ENCODE assay signal across 27 cellular contexts in the genomic region with DNA sequence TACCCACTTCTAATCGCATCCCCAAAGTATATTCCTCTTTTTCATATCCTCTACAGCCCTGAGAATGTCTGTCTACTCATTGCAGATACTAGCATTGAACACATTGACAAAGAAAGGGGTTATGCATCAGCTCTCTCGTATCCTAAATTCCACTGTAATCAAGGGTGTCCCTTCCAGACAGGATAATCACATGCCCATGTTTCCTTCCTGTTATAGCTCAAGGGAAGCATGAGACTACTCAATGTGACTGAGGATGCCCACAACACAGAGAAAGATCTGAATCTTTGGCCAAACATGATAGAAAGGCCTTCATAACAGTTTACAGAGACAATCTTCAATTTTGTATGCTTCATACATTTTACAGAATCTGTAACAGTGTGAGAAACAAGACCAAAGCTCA.
"Had no signal": no experiment of that assay in that cellular context is flagged by ENCODE, and none has a peak within 500 bp of the region (broad histone marks: within the 10 kb centered on the region; RNA-seq: fewer than 3 reads in every experiment).

No MANE protein-coding gene starts in this region.

- DNase-seq: activated CD4-positive, alpha-beta memory T cell treated with anti-CD3 and anti-CD28 coated beads for 36 hours; activated CD4-positive, alpha-beta T cell treated with anti-CD3 and anti-CD28 coated beads for 36 hours; activated CD4-positive, alpha-beta T cell treated with anti-CD3 and anti-CD28 coated beads, Interleukin-2, amount 10 ng/mL, durations not matched to agents 24 days and 14 days; activated CD4-positive, CD25-positive, alpha-beta regulatory T cell; activated CD4-positive, CD25-positive, alpha-beta regulatory T cell treated with anti-CD3 and anti-CD28 coated beads, Interleukin-2, amount 50 U/mL, for 72 hours; activated CD8-positive, alpha-beta memory T cell treated with anti-CD3 and anti-CD28 coated beads, Interleukin-2, amount 10 ng/mL, durations not matched to agents 7 days and 5 days; activated CD8-positive, alpha-beta memory T cell treated with anti-CD3 and anti-CD28 coated beads, Interleukin-2, amount 50 U/mL, for 4 hours; activated CD8-positive, alpha-beta T cell treated with anti-CD3 and anti-CD28 coated beads, Interleukin-2, amount 10 ng/mL, durations not matched to agents 7 days and 5 days; activated effector memory CD4-positive, alpha-beta T cell treated with anti-CD3 and anti-CD28 coated beads, Interleukin-2, amount 50 U/mL, for 16 hours; activated naive CD4-positive, alpha-beta T cell treated with anti-CD3 and anti-CD28 coated beads for 36 hours; activated naive CD8-positive, alpha-beta T cell treated with anti-CD3 and anti-CD28 coated beads for 36 hours; activated naive CD8-positive, alpha-beta T cell treated with anti-CD3 and anti-CD28 coated beads, Interleukin-2, amount 50 U/mL, for 24 hours; activated T-cell treated with anti-CD3 and anti-CD28 coated beads, Interleukin-2, amount 50 U/mL, for 1 hour; activated T-cell treated with anti-CD3 and anti-CD28 coated beads, Interleukin-2, amount 50 U/mL, for 48 hours; adrenal gland; amygdala; aorta; body of pancreas; caudate nucleus; cortex of kidney; effector CD8-positive, alpha-beta T cell; esophagus squamous epithelium; head of caudate nucleus; T-helper 2 cell had no signal

- H3K4me3 ChIP-seq: adrenal gland, body of pancreas, esophagus squamous epithelium had no signal

- H3K9me3 ChIP-seq: adrenal gland, body of pancreas, esophagus squamous epithelium had no signal

- H3K27me3 ChIP-seq: adrenal gland, body of pancreas, esophagus squamous epithelium had no signal

- H3K27ac ChIP-seq: adrenal gland, body of pancreas, epithelial cell of prostate, esophagus squamous epithelium had no signal

- H3K4me1 ChIP-seq: body of pancreas, esophagus squamous epithelium had no signal

- FAIRE-seq: colon, frontal cortex had no signal

- H3K36me3 ChIP-seq: adrenal gland had no signal
